ENCODE assay signal across 27 cellular contexts in the genomic region with DNA sequence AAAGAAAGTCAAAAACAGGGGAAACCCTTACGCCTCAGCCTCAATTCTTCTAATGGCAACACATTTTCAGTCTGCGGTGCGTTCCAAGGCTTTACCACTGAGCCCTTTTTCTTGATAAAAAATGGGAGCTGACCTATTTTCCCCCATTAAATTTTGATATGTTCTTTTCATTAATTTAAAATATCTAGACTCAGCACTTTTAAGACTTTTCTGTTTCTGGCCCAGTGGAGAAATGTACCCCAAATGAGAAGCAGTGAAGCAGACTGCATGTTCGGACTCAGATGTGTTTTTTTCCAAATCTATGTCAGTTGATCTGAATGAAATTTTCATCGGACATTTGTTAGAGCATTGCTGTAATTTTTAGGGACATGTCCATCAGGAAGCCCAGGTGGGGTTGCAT.
"Had no signal": no experiment of that assay in that cellular context is flagged by ENCODE, and none has a peak within 500 bp of the region (broad histone marks: within the 10 kb centered on the region; RNA-seq: fewer than 3 reads in every experiment).

No MANE protein-coding gene starts in this region.

- FAIRE-seq: colon, endometrium, endothelial cell of umbilical vein, frontal cortex had no signal

- H3K27me3 ChIP-seq: colonic mucosa, gastrocnemius medialis had no signal

- H3K4me3 ChIP-seq: colonic mucosa, coronary artery, dorsolateral prefrontal cortex, esophagus muscularis mucosa, esophagus squamous epithelium, gastrocnemius medialis, gastroesophageal sphincter, heart left ventricle, heart right ventricle had no signal

- H3K36me3 ChIP-seq: colonic mucosa, esophagus muscularis mucosa, esophagus squamous epithelium, gastrocnemius medialis, gastroesophageal sphincter, heart left ventricle, heart right ventricle had no signal

- H3K9me3 ChIP-seq: colonic mucosa, esophagus muscularis mucosa, esophagus squamous epithelium, gastrocnemius medialis, gastroesophageal sphincter, heart left ventricle, heart right ventricle had no signal

- H3K4me1 ChIP-seq: colonic mucosa, esophagus muscularis mucosa, foreskin keratinocyte, gastrocnemius medialis, gastroesophageal sphincter, heart left ventricle, heart right ventricle had no signal

- H3K27ac ChIP-seq: colonic mucosa, coronary artery, dorsolateral prefrontal cortex, esophagus muscularis mucosa, esophagus squamous epithelium, foreskin keratinocyte, gastrocnemius medialis, gastroesophageal sphincter, heart left ventricle, heart right ventricle had no signal

- ATAC-seq: effector memory CD8-positive, alpha-beta T cell; esophagus mucosa; foreskin keratinocyte; gastrocnemius medialis; gastroesophageal sphincter; heart left ventricle; heart right ventricle had no signal

- DNase-seq: colonic mucosa; cortex of kidney; dermis blood vessel endothelial cell; dorsolateral prefrontal cortex; effector CD4-positive, alpha-beta T cell; effector CD8-positive, alpha-beta T cell; effector memory CD4-positive, alpha-beta T cell; effector memory CD8-positive, alpha-beta T cell; endodermal cell; erythroblast; esophagus squamous epithelium; foreskin fibroblast; foreskin keratinocyte; foreskin melanocyte; gastrocnemius medialis; glutamatergic neuron; head of caudate nucleus; heart left ventricle; heart right ventricle had no signal
